In the genomic region with DNA sequence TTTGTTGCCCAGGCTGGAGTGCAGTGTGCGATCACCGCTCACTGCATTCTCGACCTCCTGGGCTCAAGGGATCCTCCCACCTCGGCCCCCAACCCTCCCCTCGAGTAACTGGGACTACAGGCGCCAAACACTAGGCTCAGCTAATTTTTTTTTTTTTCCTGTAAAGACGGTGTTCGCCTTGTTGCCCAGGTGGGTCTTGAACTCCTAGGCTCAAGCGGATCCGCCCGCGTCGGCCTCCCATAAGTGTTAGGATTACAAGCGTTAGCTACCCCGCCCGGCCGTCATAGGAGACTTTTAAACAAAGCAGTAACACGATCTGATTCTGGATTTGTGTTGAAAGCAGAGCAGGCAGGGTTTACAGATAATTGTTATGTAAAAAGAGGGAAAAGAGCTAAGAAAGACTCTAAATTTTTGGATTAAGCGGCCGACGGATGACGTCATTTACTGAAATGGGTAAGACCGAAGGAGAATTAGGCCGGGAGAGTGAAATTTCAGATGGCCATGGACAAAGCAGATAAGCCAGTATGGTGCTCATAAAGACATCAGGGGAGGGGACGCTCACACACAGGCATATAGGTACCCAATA, we compare ENCODE assay signal across 8 cellular contexts. TPM values are rescaled to one million over a fixed set of nuclear protein-coding genes. Genes with fewer than 3 reads are reported as not detected.
DNase-seq lines count a peak whose midpoint lies in the region; ATAC-seq and TF ChIP-seq lines count a peak whose summit lies in the region.

No MANE protein-coding gene starts in this region.

- H3K36me3 ChIP-seq in HUES64 (ENCODE audit: insufficient read depth, low read length) (peaks cover 3% of the 10 kb centered on the region), SK-N-MC (ENCODE audit: insufficient read depth, low read length) (peaks cover under 1% of the 10 kb centered on the region; the same call in 1 of the 2 replicates), mammary epithelial cell (ENCODE audit: insufficient read depth, low read length) (no peaks in the 10 kb centered on the region)

- CTCF ChIA-PET in mammary epithelial cell (lab: Charles Lee; ENCODE audit: low non-redundant PET), result no interaction called here

- H3K9me3 ChIP-seq in HUES64 (ENCODE audit: insufficient read depth, low read depth, low read length) (no peaks in the 10 kb centered on the region), SK-N-MC (ENCODE audit: low read depth, low read length) (no peaks in the 10 kb centered on the region), mammary epithelial cell (replicated peaks; ENCODE audit: insufficient read depth, low read length) (no peaks in the 10 kb centered on the region)

- peak overlapping the region; percentile 95 for H3K27ac ChIP-seq in HUES64 (ENCODE audit: low read depth, low read length)
- peak overlapping the region; percentile 100 for H3K27ac ChIP-seq in SK-N-MC
- peak overlapping the region; percentile 99 for H3K27ac ChIP-seq in mammary epithelial cell (ENCODE audit: insufficient read depth, low read depth, low read length)
- H3K27ac ChIP-seq in layer of hippocampus (ENCODE audit: low read depth, low read length), result peak overlapping the region; percentile 98

- DNase-seq in DMS 273 treated with DMSO at 0.1 percent for 48 hours (lab: John Stamatoyannopoulos, UW), result peak; percentile 67
- DNase-seq in SK-N-MC (ENCODE audit: low read depth, low spot score), result peak; percentile 48
- DNase-seq in mammary epithelial cell, result no peak
- peak; percentile 6 for DNase-seq in stimulated activated CD4-positive, alpha-beta T cell treated with anti-CD3 and anti-CD28 coated beads, Interleukin-1b, Interleukin-23, amount 100 ng/mL, for 48 hours
- DNase-seq in NCI-H774 (lab: John Stamatoyannopoulos, UW), result no peak

- no peak for TF ChIP-seq CTCF in mammary epithelial cell (conservative IDR thresholded peaks at IDR 0.05 in 1 of 2, IDR thresholded peaks at IDR 0.05 in 1 of 2; ENCODE audit: extremely low read depth in 1 of 2, insufficient read depth in 1 of 2, low read depth in 1 of 2, low read length in 2 of 2)

- WGBS in HUES64, result under 1% methylated on average over 25 of the region's 25 CpGs
- WGBS in mammary epithelial cell (ENCODE audit: low coverage, missing lambda C conversion rate), result 2% methylated on average over 17 of the region's 25 CpGs

- in situ Hi-C loops in mammary epithelial cell (cut with MboI; ENCODE audit: low sequenced_read_pairs in 2 of 2), result no loop called here

- H3K27me3 ChIP-seq in HUES64 (ENCODE audit: insufficient read depth, low read length) (no peaks in the 10 kb centered on the region), mammary epithelial cell (ENCODE audit: insufficient read depth, low read length) (no peaks in the 10 kb centered on the region), layer of hippocampus (ENCODE audit: control insufficient read depth, insufficient read depth, low read length) (no peaks in the 10 kb centered on the region)

- H4K20me1 ChIP-seq in mammary epithelial cell (ENCODE audit: insufficient read depth, low read length), result no peaks in the 10 kb centered on the region

- H3K9ac ChIP-seq in HUES64 (ENCODE audit: low read depth, low read length), result peak overlapping the region; percentile 85
- peak overlapping the region; percentile 97 for H3K9ac ChIP-seq in SK-N-MC (ENCODE audit: insufficient read length)
- H3K9ac ChIP-seq in mammary epithelial cell (ENCODE audit: insufficient read depth, low read length), result peak overlapping the region; percentile 100

- dilution Hi-C loops in mammary epithelial cell (cut with HindIII; ENCODE audit: low sequenced_read_pairs), result no loop called here

- H3K4me3 ChIP-seq in HUES64 (ENCODE audit: low read length), result peak overlapping the region; percentile 73
- H3K4me3 ChIP-seq in SK-N-MC, result peak overlapping the region; percentile 100
- H3K4me3 ChIP-seq in mammary epithelial cell (replicated peaks in 1 of 3; ENCODE audit: insufficient read depth in 1 of 3, low read depth in 2 of 3, low read length in 3 of 3), result peak overlapping the region; percentile 83 to 91 (median 87)

- H2AFZ ChIP-seq in mammary epithelial cell (ENCODE audit: low read depth, low read length), result peak overlapping the region; percentile 89

- H3K4me1 ChIP-seq in HUES64 (ENCODE audit: insufficient read depth, low read length), result peaks cover 30% of the 10 kb centered on the region
- H3K4me1 ChIP-seq in mammary epithelial cell (ENCODE audit: insufficient read depth, low read length), result peaks cover 20% of the 10 kb centered on the region

- peak; percentile 5 for ATAC-seq in GM21447 (IDR thresholded peaks at IDR 0.05; ENCODE audit: unreplicated experiment)

- H3K79me2 ChIP-seq in mammary epithelial cell (ENCODE audit: insufficient read depth, low read length), result peaks cover 79% of the 10 kb centered on the region

- H3K4me2 ChIP-seq in mammary epithelial cell (ENCODE audit: insufficient read depth, low read depth, low read length), result peak overlapping the region; percentile 86

- intact Hi-C loops in mammary epithelial cell (cut with micrococcal nuclease), result no loop called here

- TSS peak; percentile 92 for BruUV-seq in mammary epithelial cell (replicated peaks; lab: Mats Ljungman, UMichigan)

RNA-seq across cellular contexts. Expression of gene TSTD2, which starts 0.7 kb away (rescaled TPM):
- 15.0 TPM for polyA plus RNA-seq in HUES64 (2013, experiment 1 of 2)
- polyA plus RNA-seq in HUES64 (2013, experiment 2 of 2), result 15.0 TPM
- 10 to 100 TPM; 16.5 to 18.0 TPM for total RNA-seq in mammary epithelial cell
- 9.9 TPM for polyA plus RNA-seq in mammary epithelial cell
- polyA minus RNA-seq in mammary epithelial cell, result 16.9 TPM

RNA-seq across cellular contexts. Expression of gene NCBP1, which starts 1.1 kb away (rescaled TPM):
- 38.6 TPM for polyA plus RNA-seq in HUES64 (2013, experiment 1 of 2)
- 37.0 TPM for polyA plus RNA-seq in HUES64 (2013, experiment 2 of 2)
- total RNA-seq in mammary epithelial cell, result 10 to 100 TPM; 26.3 to 36.3 TPM
- 19.6 TPM for polyA plus RNA-seq in mammary epithelial cell
- polyA minus RNA-seq in mammary epithelial cell, result 32.4 TPM

Comparison
In these comparisons a context has a peak if more than half of its experiments do, and no peak if none do; other contexts are left out.
1. DNase-seq: peak in DMS 273 treated with DMSO at 0.1 percent for 48 hours (single experiment), SK-N-MC (single experiment) and stimulated activated CD4-positive, alpha-beta T cell treated with anti-CD3 and anti-CD28 coated beads, Interleukin-1b, Interleukin-23, amount 100 ng/mL, for 48 hours (single experiment); none in mammary epithelial cell (single experiment) and NCI-H774 (single experiment).
2. Peak in every context shown above with its lines, with median percentiles within 50 percentile points of each other: H3K27ac ChIP-seq, H3K4me3 ChIP-seq and H3K9ac ChIP-seq.